In genomic region chr1:45299981-45300668, GRCh38 we compare ENCODE assay signal across 1 cellular context.
TF ChIP-seq lines count a peak whose summit lies in the region.

No MANE protein-coding gene starts in this region.

TF ChIP-seq in K562, 482 proteins besides CTCF, POLR2A, EP300 and RAD21 (continued from another document):
- TF ChIP-seq STAT6 (CRISPR knock-in tag; IDR thresholded peaks at IDR 0.05) (peak; percentile 55; the same call in 1 of the 2 replicates), SRSF3 (IDR thresholded peaks at IDR 0.05; ENCODE audit: insufficient read depth, low read length) (no peak), IRF9 (tag; IDR thresholded peaks at IDR 0.05) (no peak), CEBPG (CRISPR knock-in tag; IDR thresholded peaks at IDR 0.05) (no peak; the same call in 1 of the 2 replicates), CEBPG (tag; conservative IDR thresholded peaks at IDR 0.05 in 1 of 2, IDR thresholded peaks at IDR 0.05 in 1 of 2) (peak in 1 of 2 experiments; percentile 46; a peak in 1 of 4 replicates), XRCC3 (IDR thresholded peaks at IDR 0.05) (no peak), SMC3 (conservative IDR thresholded peaks at IDR 0.05; ENCODE audit: insufficient read depth, low read depth, low read length) (peak; percentile 89), CC2D1A (IDR thresholded peaks at IDR 0.05) (peak; percentile 79; the same call in 1 of the 2 replicates), MYC (IDR thresholded peaks at IDR 0.05; ENCODE audit: low read depth, low read length) (0 out of 2 replicates have a peak, but pooled peaks have one; percentile 37), MYC (CRISPR knock-in tag; IDR thresholded peaks at IDR 0.05; ENCODE audit: borderline replicate concordance, low read depth) (no peak), JUN (IDR thresholded peaks at IDR 0.05; ENCODE audit: borderline replicate concordance, low read depth, low read length) (0 out of 2 replicates have a peak, but pooled peaks have one; percentile 45), JUN (CRISPR knock-in tag; IDR thresholded peaks at IDR 0.05; ENCODE audit: borderline replicate concordance) (no peak), ATF1 (CRISPR knock-in tag; IDR thresholded peaks at IDR 0.05) (no peak), ATF1 (tag; IDR thresholded peaks at IDR 0.05) (0 out of 2 replicates have a peak, but pooled peaks have one; percentile 16), ZFP91 (CRISPR knock-in tag; IDR thresholded peaks at IDR 0.05) (no peak), MAFK (IDR thresholded peaks at IDR 0.05; ENCODE audit: low read length) (peak; percentile 24; the same call in 1 of the 2 replicates), NFIC (IDR thresholded peaks at IDR 0.05) (no peak), RUNX1 (IDR thresholded peaks at IDR 0.05; ENCODE audit: low read depth) (no peak), SNIP1 (IDR thresholded peaks at IDR 0.05; ENCODE audit: low read depth) (no peak)
- TF ChIP-seq, protein P1, sequence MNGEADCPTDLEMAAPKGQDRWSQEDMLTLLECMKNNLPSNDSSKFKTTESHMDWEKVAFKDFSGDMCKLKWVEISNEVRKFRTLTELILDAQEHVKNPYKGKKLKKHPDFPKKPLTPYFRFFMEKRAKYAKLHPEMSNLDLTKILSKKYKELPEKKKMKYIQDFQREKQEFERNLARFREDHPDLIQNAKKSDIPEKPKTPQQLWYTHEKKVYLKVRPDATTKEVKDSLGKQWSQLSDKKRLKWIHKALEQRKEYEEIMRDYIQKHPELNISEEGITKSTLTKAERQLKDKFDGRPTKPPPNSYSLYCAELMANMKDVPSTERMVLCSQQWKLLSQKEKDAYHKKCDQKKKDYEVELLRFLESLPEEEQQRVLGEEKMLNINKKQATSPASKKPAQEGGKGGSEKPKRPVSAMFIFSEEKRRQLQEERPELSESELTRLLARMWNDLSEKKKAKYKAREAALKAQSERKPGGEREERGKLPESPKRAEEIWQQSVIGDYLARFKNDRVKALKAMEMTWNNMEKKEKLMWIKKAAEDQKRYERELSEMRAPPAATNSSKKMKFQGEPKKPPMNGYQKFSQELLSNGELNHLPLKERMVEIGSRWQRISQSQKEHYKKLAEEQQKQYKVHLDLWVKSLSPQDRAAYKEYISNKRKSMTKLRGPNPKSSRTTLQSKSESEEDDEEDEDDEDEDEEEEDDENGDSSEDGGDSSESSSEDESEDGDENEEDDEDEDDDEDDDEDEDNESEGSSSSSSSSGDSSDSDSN (IDR thresholded peaks at IDR 0.05; ENCODE audit: borderline replicate concordance in 1 of 2, low read depth in 2 of 2, low read length in 2 of 2), result 0 out of 4 replicates have a peak, but pooled peaks of 1 of the 2 experiments have one; percentile 55
- TF ChIP-seq, protein P2, sequence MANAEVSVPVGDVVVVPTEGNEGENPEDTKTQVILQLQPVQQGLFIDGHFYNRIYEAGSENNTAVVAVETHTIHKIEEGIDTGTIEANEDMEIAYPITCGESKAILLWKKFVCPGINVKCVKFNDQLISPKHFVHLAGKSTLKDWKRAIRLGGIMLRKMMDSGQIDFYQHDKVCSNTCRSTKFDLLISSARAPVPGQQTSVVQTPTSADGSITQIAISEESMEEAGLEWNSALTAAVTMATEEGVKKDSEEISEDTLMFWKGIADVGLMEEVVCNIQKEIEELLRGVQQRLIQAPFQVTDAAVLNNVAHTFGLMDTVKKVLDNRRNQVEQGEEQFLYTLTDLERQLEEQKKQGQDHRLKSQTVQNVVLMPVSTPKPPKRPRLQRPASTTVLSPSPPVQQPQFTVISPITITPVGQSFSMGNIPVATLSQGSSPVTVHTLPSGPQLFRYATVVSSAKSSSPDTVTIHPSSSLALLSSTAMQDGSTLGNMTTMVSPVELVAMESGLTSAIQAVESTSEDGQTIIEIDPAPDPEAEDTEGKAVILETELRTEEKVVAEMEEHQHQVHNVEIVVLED (CRISPR knock-in tag; IDR thresholded peaks at IDR 0.05), result no peak
